ENCODE assay signal across 23 cellular contexts in genomic region chr7:101727184-101727583, GRCh38.
"Had no signal": no experiment of that assay in that cellular context is flagged by ENCODE, and none has a peak within 500 bp of the region (broad histone marks: within the 10 kb centered on the region; RNA-seq: fewer than 3 reads in every experiment).

No MANE protein-coding gene starts in this region.

- H3K9me3 ChIP-seq: MG63, SJSA1 had no signal

- H3K27me3 ChIP-seq: MG63, SJSA1 had no signal

- H3K27ac ChIP-seq: SK-N-MC had no signal

- H3K36me3 ChIP-seq: MG63, SJSA1 had no signal

- DNase-seq: Karpas-422, KG1, MG63, NCI-H1092, NCI-H1105 treated with DMSO at 0.1 percent for 48 hours, NCI-H1417 treated with DMSO at 0.1 percent for 48 hours, NCI-H146, NCI-H1694 treated with DMSO at 0.1 percent for 48 hours, NCI-H1930, NCI-H2081, NCI-H2107, NCI-H2171, NCI-H226, NCI-H446, NCI-H510A, NCI-H524 treated with DMSO at 0.1 percent for 48 hours, NCI-H69, NCI-H774, Right ventricle myocardium superior, RPMI8226, SIG-M5 had no signal

- H3K4me3 ChIP-seq: MG63, SJSA1, SK-N-MC had no signal
